ENCODE assay signal across 20 cellular contexts in the genomic region with DNA sequence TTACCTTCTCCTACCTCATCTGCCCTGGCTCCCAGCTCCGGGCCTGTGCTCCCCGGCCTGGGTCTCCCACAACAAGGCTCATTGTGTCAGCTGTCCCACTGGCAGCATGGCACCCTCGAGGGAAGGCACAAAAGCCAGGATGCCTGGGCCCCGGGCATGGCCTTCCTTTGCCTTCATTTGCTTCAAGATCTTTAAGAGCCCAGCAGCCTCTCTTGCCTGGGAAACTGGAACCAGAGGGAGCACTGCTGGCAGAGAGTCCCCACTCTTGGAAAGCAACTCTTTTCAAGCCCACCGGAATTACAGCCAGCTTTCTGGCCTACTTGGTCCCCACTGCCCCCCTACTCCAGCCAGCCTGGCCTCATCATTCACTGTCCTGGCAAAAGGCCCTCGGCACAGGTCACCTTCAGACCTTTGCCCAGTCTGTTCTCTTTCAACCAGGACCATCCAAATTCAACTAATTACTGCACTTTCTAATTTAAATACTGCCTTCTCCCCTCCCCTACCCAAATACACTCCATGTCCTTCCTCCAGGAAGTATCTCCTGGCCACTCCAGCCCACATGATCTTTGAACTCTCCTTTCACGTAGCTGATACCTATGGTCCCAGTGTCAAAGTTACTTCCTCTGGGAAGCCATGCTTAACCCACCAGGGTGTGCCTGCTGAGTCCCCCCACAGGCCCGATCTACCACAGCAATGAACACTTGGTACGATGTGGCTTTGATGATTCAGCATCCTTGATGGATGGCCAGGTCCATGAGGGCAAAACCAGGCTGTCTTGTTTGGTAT. TPM values are rescaled to one million over a fixed set of nuclear protein-coding genes. Genes with fewer than 3 reads are reported as not detected.
DNase-seq lines count a peak whose midpoint lies in the region; ATAC-seq and TF ChIP-seq lines count a peak whose summit lies in the region.
"Had no signal": no experiment of that assay in that cellular context is flagged by ENCODE, and none has a peak within 500 bp of the region (broad histone marks: within the 10 kb centered on the region; RNA-seq: fewer than 3 reads in every experiment).

No MANE protein-coding gene starts in this region.

- peak overlapping the region in 2 of 3 donors; percentile 26 to 44 for H3K27ac Mint-ChIP-seq in CD4-positive, CD25-positive, alpha-beta regulatory T cell
- peak overlapping the region; percentile 15 for H3K27ac Mint-ChIP-seq in endothelial cell (ENCODE audit: unreplicated experiment)
- peak overlapping the region; percentile 87 for H3K27ac Mint-ChIP-seq in neural crest cell (ENCODE audit: unreplicated experiment)
- H3K27ac Mint-ChIP-seq: mesothelial cell of epicardium, T-cell had no signal

- no peaks in the 10 kb centered on the region for H3K27me3 Mint-ChIP-seq in CD4-positive, CD25-positive, alpha-beta regulatory T cell
- H3K27me3 Mint-ChIP-seq in endothelial cell (ENCODE audit: unreplicated experiment) (peaks cover 2% of the 10 kb centered on the region), neural crest cell (ENCODE audit: low read depth) (no peaks in the 10 kb centered on the region)
- H3K27me3 Mint-ChIP-seq: T-cell had no signal

- H3K27me3 ChIP-seq in CD4-positive, CD25-positive, alpha-beta regulatory T cell (ENCODE audit: control insufficient read depth, insufficient read depth, low read length) = no peaks in the 10 kb centered on the region
- H3K27me3 ChIP-seq in left lung = no peaks in the 10 kb centered on the region
- no peaks in the 10 kb centered on the region for H3K27me3 ChIP-seq in gastrocnemius medialis
- H3K27me3 ChIP-seq: tibial artery had no signal

- in situ Hi-C loops in gastrocnemius medialis (cut with MboI; ENCODE audit: low sequenced_read_pairs in 4 of 4) = no loop called here

- no peak for TF ChIP-seq POLR2A in gastrocnemius medialis (IDR thresholded peaks at IDR 0.05)

- H3K4me1 Mint-ChIP-seq in CD4-positive, CD25-positive, alpha-beta regulatory T cell = peaks cover 5 to 33% (median 20%) of the 10 kb centered on the region in 4 donors
- H3K4me1 Mint-ChIP-seq in endothelial cell (ENCODE audit: unreplicated experiment) = peaks cover 9% of the 10 kb centered on the region
- no peaks in the 10 kb centered on the region for H3K4me1 Mint-ChIP-seq in neural crest cell
- H3K4me1 Mint-ChIP-seq: mesothelial cell of epicardium had no signal

- H3K9me3 ChIP-seq in CD4-positive, CD25-positive, alpha-beta regulatory T cell (ENCODE audit: control insufficient read depth in 2 of 2, low read length in 2 of 2) = no peaks in the 10 kb centered on the region
- no peaks in the 10 kb centered on the region for H3K9me3 ChIP-seq in left lung
- no peaks in the 10 kb centered on the region for H3K9me3 ChIP-seq in gastrocnemius medialis
- H3K9me3 ChIP-seq: tibial artery had no signal

- H3K9me3 Mint-ChIP-seq in CD4-positive, CD25-positive, alpha-beta regulatory T cell = no peaks in the 10 kb centered on the region
- no peaks in the 10 kb centered on the region for H3K9me3 Mint-ChIP-seq in endothelial cell (ENCODE audit: unreplicated experiment)
- H3K9me3 Mint-ChIP-seq in neural crest cell = no peaks in the 10 kb centered on the region
- H3K9me3 Mint-ChIP-seq: mesothelial cell of epicardium, T-cell had no signal

- no peak overlapping the region for H3K4me3 Mint-ChIP-seq in CD4-positive, CD25-positive, alpha-beta regulatory T cell
- H3K4me3 Mint-ChIP-seq in endothelial cell (ENCODE audit: unreplicated experiment) (no peak overlapping the region), neural crest cell (no peak overlapping the region)
- H3K4me3 Mint-ChIP-seq: mesothelial cell of epicardium, T-cell had no signal

- no peaks in the 10 kb centered on the region for H3K4me1 ChIP-seq in CD4-positive, CD25-positive, alpha-beta regulatory T cell (ENCODE audit: control insufficient read depth, insufficient read depth, low read length, poor library complexity, severe bottlenecking)
- H3K4me1 ChIP-seq in left lung (no peaks in the 10 kb centered on the region), gastrocnemius medialis (peaks cover 10 to 16% of the 10 kb centered on the region in 2 donors)

- no peak overlapping the region for H3K27ac ChIP-seq in CD4-positive, CD25-positive, alpha-beta regulatory T cell (ENCODE audit: insufficient read depth, low read length, poor library complexity, severe bottlenecking)
- H3K27ac ChIP-seq in RWPE1 (peak overlapping the region; percentile 29), left lung (no peak overlapping the region), gastrocnemius medialis (peak overlapping the region in 1 of 4 donors; percentile 27)
- H3K27ac ChIP-seq: tibial artery had no signal

- no peaks in the 10 kb centered on the region for H3K36me3 ChIP-seq in CD4-positive, CD25-positive, alpha-beta regulatory T cell (ENCODE audit: control insufficient read depth, insufficient read depth, low read length)
- H3K36me3 ChIP-seq in left lung = peaks cover 0 to 7% of the 10 kb centered on the region in 2 donors
- H3K36me3 ChIP-seq in gastrocnemius medialis = no peaks in the 10 kb centered on the region

- CTCF ChIA-PET in RWPE1 (lab: Yijun Ruan, JAX) = no interaction called here

- no peak for DNase-seq in CD4-positive, CD25-positive, alpha-beta regulatory T cell
- no peak for DNase-seq in RWPE1 (ENCODE audit: low spot score)
- no peak for DNase-seq in endothelial cell (ENCODE audit: low spot score)
- DNase-seq in neural crest cell (ENCODE audit: low read depth, low spot score) = no peak
- DNase-seq in left lung = no peak
- DNase-seq in AG08395 (ENCODE audit: low spot score) = no peak
- DNase-seq in SKM-1 (lab: John Stamatoyannopoulos, UW; ENCODE audit: unreplicated experiment) = no peak
- no peak for DNase-seq in gastrocnemius medialis
- DNase-seq: activated CD4-positive, alpha-beta T cell treated with anti-CD3 and anti-CD28 coated beads for 48 hours; activated CD8-positive, alpha-beta memory T cell treated with anti-CD3 and anti-CD28 coated beads, Interleukin-2, amount 50 U/mL, for 4 hours; activated gamma-delta T cell treated with Interleukin-2 at 50 U/mL for 16 hours; COR-L47; NCI-H1092; NCI-H2081 treated with DMSO at 0.1 percent for 48 hours; NCI-H510A treated with DMSO at 0.1 percent for 48 hours; stimulated activated CD4-positive, alpha-beta T cell treated with anti-CD3 and anti-CD28 coated beads, Interleukin-15, amount 100 ng/mL, for 24 hours; stimulated activated naive CD4-positive, alpha-beta T cell; T-cell; tibial artery had no signal

- H3K36me3 Mint-ChIP-seq in CD4-positive, CD25-positive, alpha-beta regulatory T cell = peaks cover 11% of the 10 kb centered on the region
- H3K36me3 Mint-ChIP-seq in endothelial cell (ENCODE audit: low read depth, unreplicated experiment) = peaks cover 2% of the 10 kb centered on the region
- no peaks in the 10 kb centered on the region for H3K36me3 Mint-ChIP-seq in neural crest cell (ENCODE audit: low read depth)

- no peak for TF ChIP-seq CTCF in RWPE1 (conservative IDR thresholded peaks at IDR 0.05; ENCODE audit: low read depth)
- TF ChIP-seq CTCF in endothelial cell (IDR thresholded peaks at IDR 0.05; ENCODE audit: unreplicated experiment) = no peak
- no peak for TF ChIP-seq CTCF in neural crest cell (conservative IDR thresholded peaks at IDR 0.05)
- TF ChIP-seq CTCF in left lung (IDR thresholded peaks at IDR 0.05) = no peak
- no peak for TF ChIP-seq CTCF in gastrocnemius medialis (IDR thresholded peaks at IDR 0.05 in 4 of 5, conservative IDR thresholded peaks at IDR 0.05 in 1 of 5)

- ATAC-seq in CD4-positive, CD25-positive, alpha-beta regulatory T cell (ENCODE audit: low read depth in 2 of 2) = no peak
- ATAC-seq in left lung (no peak), gastrocnemius medialis (no peak)
- ATAC-seq: T-cell had no signal

- POLR2A ChIA-PET in RWPE1 (lab: Yijun Ruan, JAX; ENCODE audit: low non-redundant PET) = interaction anchor here (0.7 kb wide), 1 partner anchor 380 kb away, joined by 4 read pairs; no protein-coding TSS in a partner anchor

- H3K4me3 ChIP-seq in CD4-positive, CD25-positive, alpha-beta regulatory T cell (ENCODE audit: low read depth, low read length) = no peak overlapping the region
- H3K4me3 ChIP-seq in left lung (no peak overlapping the region), gastrocnemius medialis (no peak overlapping the region)
- H3K4me3 ChIP-seq: tibial artery had no signal

- intact Hi-C loops in left lung (cut with DNase I) = no loop called here
- intact Hi-C loops in gastrocnemius medialis (cut with DNase I; ENCODE audit: low total_unique reads) = no loop called here

RNA-seq across cellular contexts. Expression of a gene that starts 8.9 kb away (rescaled TPM):
- total RNA-seq in CD4-positive, CD25-positive, alpha-beta regulatory T cell = 44.7 TPM
- polyA plus RNA-seq in CD4-positive, CD25-positive, alpha-beta regulatory T cell = 10 to 100 TPM; 31.9 to 44.2 (median 37.1) TPM
- 29.2 TPM for total RNA-seq in endothelial cell (ENCODE audit: unreplicated experiment)
- total RNA-seq in neural crest cell = 19.1 and 19.3 TPM in 2 replicates
- 10 to 100 TPM; 29.7 to 37.3 TPM for total RNA-seq in left lung
- 100 to 1,000 TPM in 3 of 4 donors, 10 to 100 TPM in 1; 63.6 to 115 (median 105) TPM for total RNA-seq in gastrocnemius medialis

RNA-seq across cellular contexts. Expression of a gene that starts 24.2 kb away (rescaled TPM):
- 24.3 TPM for total RNA-seq in CD4-positive, CD25-positive, alpha-beta regulatory T cell
- 10 to 100 TPM; 13.3 to 18.8 (median 16.8) TPM for polyA plus RNA-seq in CD4-positive, CD25-positive, alpha-beta regulatory T cell
- total RNA-seq in endothelial cell (ENCODE audit: unreplicated experiment) = 58.8 TPM
- 28.9 and 32.3 TPM in 2 replicates for total RNA-seq in neural crest cell
- 10 to 100 TPM; 21.3 to 23.0 TPM for total RNA-seq in left lung
- total RNA-seq in gastrocnemius medialis = 10 to 100 TPM in 2 of 4 donors, 1 to 10 TPM in 2; 7.8 to 14.3 (median 11.3) TPM

RNA-seq across cellular contexts. Expression of a gene that starts 38.9 kb away (rescaled TPM):
- 25.1 TPM for total RNA-seq in CD4-positive, CD25-positive, alpha-beta regulatory T cell
- 10 to 100 TPM; 49.4 to 59.8 (median 54.3) TPM for polyA plus RNA-seq in CD4-positive, CD25-positive, alpha-beta regulatory T cell
- 42.1 TPM for total RNA-seq in endothelial cell (ENCODE audit: unreplicated experiment)
- total RNA-seq in neural crest cell = 15.1 and 15.7 TPM in 2 replicates
- 10 to 100 TPM; 42.2 to 48.9 TPM for total RNA-seq in left lung
- total RNA-seq in gastrocnemius medialis = 10 to 100 TPM in 3 of 4 donors, 1 to 10 TPM in 1; 8.9 to 37.3 (median 31.0) TPM

RNA-seq across cellular contexts. Expression of a gene that starts 55.4 kb away (rescaled TPM):
- 9.6 TPM for total RNA-seq in CD4-positive, CD25-positive, alpha-beta regulatory T cell
- 10 to 100 TPM; 15.6 to 20.6 (median 19.2) TPM for polyA plus RNA-seq in CD4-positive, CD25-positive, alpha-beta regulatory T cell
- total RNA-seq in endothelial cell (ENCODE audit: unreplicated experiment) (8.1 TPM), neural crest cell (21.9 and 23.7 TPM in 2 replicates), left lung (10 to 100 TPM; 22.8 to 24.7 TPM), gastrocnemius medialis (100 to 1,000 TPM in 3 of 4 donors, 10 to 100 TPM in 1; 58.2 to 212 (median 122) TPM)

Comparison
In these comparisons a context has a peak if more than half of its experiments do, and no peak if none do; other contexts are left out.
1. H3K27ac Mint-ChIP-seq: peak in every context shown above with its lines; median percentile 87 in neural crest cell; 35 in CD4-positive, CD25-positive, alpha-beta regulatory T cell; 15 in endothelial cell.